Comparison of ENCODE assay signal across 17 cellular contexts in genomic region chr18:21084511-21085078, GRCh38.
"Had no signal": no experiment of that assay in that cellular context is flagged by ENCODE, and none has a peak within 500 bp of the region (broad histone marks: within the 10 kb centered on the region; RNA-seq: fewer than 3 reads in every experiment).

No MANE protein-coding gene starts in this region.

- DNase-seq: activated CD8-positive, alpha-beta memory T cell treated with anti-CD3 and anti-CD28 coated beads for 24 hours; activated naive CD4-positive, alpha-beta T cell treated with anti-CD3 and anti-CD28 coated beads, Interleukin-2, amount 50 U/mL, for 16 hours; amygdala; brain microvascular endothelial cell; foreskin melanocyte; heart left ventricle; islet precursor cell; left ventricle myocardium inferior; mesenchymal stem cell; SJCRH30; stimulated activated CD4-positive, alpha-beta T cell treated with anti-CD3 and anti-CD28 coated beads, Interleukin-2, amount 100 ng/mL, for 24 hours; stimulated activated naive CD4-positive, alpha-beta T cell; SW 1271; T-helper 9 cell had no signal

- H3K4me3 ChIP-seq: heart left ventricle, left ventricle myocardium inferior, SJCRH30, suprapubic skin had no signal

- H3K4me1 ChIP-seq: SJCRH30, suprapubic skin had no signal

- H3K27ac ChIP-seq: brain microvascular endothelial cell, heart left ventricle, left ventricle myocardium inferior, SJCRH30, suprapubic skin had no signal

- ATAC-seq: heart left ventricle, sciatic nerve had no signal

- H3K27me3 ChIP-seq: brain microvascular endothelial cell, heart left ventricle, SJCRH30, suprapubic skin had no signal

- H3K27ac Mint-ChIP-seq: type B pancreatic cell had no signal

- H3K4me3 Mint-ChIP-seq: type B pancreatic cell had no signal

- H3K27me3 Mint-ChIP-seq: type B pancreatic cell had no signal
